In genomic region chr2:96259497-96259921, GRCh38 we compare ENCODE assay signal across 8 cellular contexts. TPM values are rescaled to one million over a fixed set of nuclear protein-coding genes. Genes with fewer than 3 reads are reported as not detected.
A peak's percentile ranks its signal among the peaks of the same experiment; 100 is the strongest.
DNase-seq lines count a peak whose midpoint lies in the region; ATAC-seq and TF ChIP-seq lines count a peak whose summit lies in the region.

No MANE protein-coding gene starts in this region.

- H3K4me3 Mint-ChIP-seq in WTC11 = no peak overlapping the region

- CTCF ChIA-PET in WTC11 (lab: Charles Lee) = interaction anchor here (1.2 to 2.9 kb wide), 6 partner anchors 13 to 237 kb away, joined by 3 to 17 read pairs (median 7); partner anchors contain the start of gene ASTL
- CTCF ChIA-PET in A673 (lab: Charles Lee) = no interaction called here

- intact Hi-C loops in left lung (cut with DNase I) = no loop called here
- intact Hi-C loops in A673 (cut with micrococcal nuclease; ENCODE audit: unreplicated experiment) = no loop called here

- BruUV-seq in A673 (replicated peaks; lab: Mats Ljungman, UMichigan) = no TSS peak

- H3K4me3 ChIP-seq in left lung (no peak overlapping the region), stomach smooth muscle (ENCODE audit: low read length in 2 of 2) (peak overlapping the region in 1 of 2 donors; percentile 35), A673 (ENCODE audit: low read depth, low read length, poor library complexity, severe bottlenecking) (no peak overlapping the region)

- H3K4me1 ChIP-seq in left lung (peaks cover 28 to 100% of the 10 kb centered on the region in 2 donors), stomach smooth muscle (ENCODE audit: control insufficient read depth, insufficient read depth, low read length) (peaks cover 49% of the 10 kb centered on the region), A673 (ENCODE audit: insufficient read depth, low read length, poor library complexity, severe bottlenecking) (no peaks in the 10 kb centered on the region)

- H3K36me3 ChIP-seq in left lung = peaks cover 0 to 57% of the 10 kb centered on the region in 2 donors
- peaks cover 17 to 24% of the 10 kb centered on the region in 2 donors for H3K36me3 ChIP-seq in stomach smooth muscle (ENCODE audit: control insufficient read depth in 2 of 2, insufficient read depth in 2 of 2, low read length in 2 of 2)
- H3K36me3 ChIP-seq in A673 (ENCODE audit: insufficient read depth, low read length, poor library complexity, severe bottlenecking) = peaks cover 6% of the 10 kb centered on the region

- H3K4me1 Mint-ChIP-seq in WTC11 = peaks cover 26% of the 10 kb centered on the region

- POLR2A ChIA-PET in WTC11 (lab: Charles Lee) = no interaction called here
- POLR2A ChIA-PET in A673 (lab: Charles Lee; ENCODE audit: low non-redundant PET) = no interaction called here

- ATAC-seq in WTC11 (no peak), left lung (no peak)

- no peak for TF ChIP-seq CTCF in WTC11 (IDR thresholded peaks at IDR 0.05)
- no peak for TF ChIP-seq CTCF in left lung (IDR thresholded peaks at IDR 0.05)
- no peak for TF ChIP-seq CTCF in A673 (conservative IDR thresholded peaks at IDR 0.05; ENCODE audit: low read depth, low read length)

- H3K27ac Mint-ChIP-seq in WTC11 = peak overlapping the region; percentile 97; the same call in 1 of the 2 replicates

- peak overlapping the region in 1 of 2 donors; percentile 13 for H3K9ac ChIP-seq in stomach smooth muscle (ENCODE audit: low read length in 2 of 2)

- H3K36me3 Mint-ChIP-seq in WTC11 = peaks cover 8% of the 10 kb centered on the region

- H3K27ac ChIP-seq in left lung = peak overlapping the region; percentile 81 to 95
- peak overlapping the region; percentile 76 for H3K27ac ChIP-seq in stomach smooth muscle (ENCODE audit: low read length)
- no peak overlapping the region for H3K27ac ChIP-seq in A673 (ENCODE audit: low read depth, low read length, poor library complexity, severe bottlenecking)

- no peaks in the 10 kb centered on the region for H3K27me3 ChIP-seq in left lung
- H3K27me3 ChIP-seq in stomach smooth muscle (ENCODE audit: control insufficient read depth in 1 of 2, insufficient read depth in 2 of 2, low read length in 2 of 2) = no peaks in the 10 kb centered on the region
- H3K27me3 ChIP-seq in A673 (replicated peaks; ENCODE audit: insufficient read depth, low read depth, low read length, poor library complexity) = no peaks in the 10 kb centered on the region

- H3K9me3 ChIP-seq in left lung (no peaks in the 10 kb centered on the region), stomach smooth muscle (ENCODE audit: control insufficient read depth in 2 of 2, low read length in 2 of 2) (no peaks in the 10 kb centered on the region), A673 (ENCODE audit: low read depth, low read length, poor library complexity, severe bottlenecking) (no peaks in the 10 kb centered on the region)

- no peaks in the 10 kb centered on the region for H3K27me3 Mint-ChIP-seq in WTC11 (ENCODE audit: low read depth)

- DNase-seq in DMS 273 (lab: John Stamatoyannopoulos, UW; ENCODE audit: unreplicated experiment) (peak; percentile 67), DMS 273 treated with DMSO at 0.1 percent for 48 hours (lab: John Stamatoyannopoulos, UW) (no peak), WTC11 (ENCODE audit: low spot score) (no peak), left lung (no peak), NCI-H1930 (lab: John Stamatoyannopoulos, UW) (no peak), A673 (ENCODE audit: low spot score) (no peak), D341Med (ENCODE audit: low spot score) (no peak)

- H3K9me3 Mint-ChIP-seq in WTC11 = no peaks in the 10 kb centered on the region

TF ChIP-seq in WTC11, 78 proteins besides CTCF, POLR2A, EP300 and RAD21:
- no peak for TF ChIP-seq ZNF671 (CRISPR knock-in tag; IDR thresholded peaks at IDR 0.05)
- no peak for TF ChIP-seq USF2 (CRISPR knock-in tag; IDR thresholded peaks at IDR 0.05)
- no peak for TF ChIP-seq FOXJ3 (CRISPR knock-in tag; IDR thresholded peaks at IDR 0.05; ENCODE audit: borderline replicate concordance)
- no peak for TF ChIP-seq SMAD3 (CRISPR knock-in tag; IDR thresholded peaks at IDR 0.05; ENCODE audit: borderline replicate concordance)
- TF ChIP-seq ZNF232 (CRISPR knock-in tag; IDR thresholded peaks at IDR 0.05) = no peak
- TF ChIP-seq PRRX2 (CRISPR knock-in tag; IDR thresholded peaks at IDR 0.05) = no peak
- no peak for TF ChIP-seq HMGXB4 (CRISPR knock-in tag; IDR thresholded peaks at IDR 0.05)
- TF ChIP-seq STAT6 (CRISPR knock-in tag; conservative IDR thresholded peaks at IDR 0.05; ENCODE audit: low read depth) = no peak
- no peak for TF ChIP-seq KAT7 (CRISPR knock-in tag; IDR thresholded peaks at IDR 0.05; ENCODE audit: borderline replicate concordance)
- no peak for TF ChIP-seq NFYB (CRISPR knock-in tag; conservative IDR thresholded peaks at IDR 0.05; ENCODE audit: low read depth)
- no peak for TF ChIP-seq ZNF423 (CRISPR knock-in tag; IDR thresholded peaks at IDR 0.05)

RNA-seq across cellular contexts. Expression of gene TMEM127, which starts 6.3 kb away (rescaled TPM):
- 22.9 to 25.6 TPM (median 24.7 TPM) in 3 replicates for total RNA-seq in WTC11 (2021)
- 10 to 100 TPM; 66.1 to 79.9 TPM for total RNA-seq in left lung
- total RNA-seq in A673 (2021) = 23.6 and 25.5 TPM in 2 replicates

RNA-seq across cellular contexts. Expression of gene CIAO1, which starts 6.5 kb away (rescaled TPM):
- 71.9 to 82.8 TPM (median 72.0 TPM) in 3 replicates for total RNA-seq in WTC11 (2021)
- total RNA-seq in left lung = 10 to 100 TPM; 59.8 to 69.1 TPM
- total RNA-seq in A673 (2021) = 76.8 and 79.7 TPM in 2 replicates

RNA-seq across cellular contexts. Expression of gene SNRNP200, which starts 45.8 kb away (rescaled TPM):
- total RNA-seq in WTC11 (2021) (194 to 226 TPM (median 201 TPM) in 3 replicates), left lung (10 to 100 TPM; 82.7 to 96.1 TPM), A673 (2021) (202 and 208 TPM in 2 replicates)

RNA-seq across cellular contexts. Expression of gene STARD7, which starts 50.9 kb away (rescaled TPM):
- 199 to 217 TPM (median 201 TPM) in 3 replicates for total RNA-seq in WTC11 (2021)
- 100 to 1,000 TPM; 132 to 142 TPM for total RNA-seq in left lung
- 189 and 201 TPM in 2 replicates for total RNA-seq in A673 (2021)
